8 cellular contexts compared by ENCODE assay signal in genomic region chr7:116526897-116527296, GRCh38. TPM values are rescaled to one million over a fixed set of nuclear protein-coding genes. Genes with fewer than 3 reads are reported as not detected.
DNase-seq lines count a peak whose midpoint lies in the region; ATAC-seq, FAIRE-seq and TF ChIP-seq lines count a peak whose summit lies in the region.

No MANE protein-coding gene starts in this region.

- POLR2A ChIA-PET in H1 (lab: Charles Lee; ENCODE audit: partially characterized antibody) = interaction anchor here (1.2 to 1.5 kb wide), 4 partner anchors 12 to 316 kb away, joined by 3 to 5 read pairs (median 4); partner anchors contain the start of genes CAV2 and TES

- H3K27ac ChIP-seq in BLaER1 treated with 17β-estradiol and CSF1 and Interleukin-3, amounts not matched to agents 10 nM and 100 nM = no peak overlapping the region
- H3K27ac ChIP-seq in H1 (ENCODE audit: low read depth, low read length) = no peak overlapping the region
- no peak overlapping the region for H3K27ac ChIP-seq in neural cell (ENCODE audit: low read length)
- peak overlapping the region in 1 of 5 donors; percentile 72 for H3K27ac ChIP-seq in adrenal gland

- no peak overlapping the region for H3K14ac ChIP-seq in H1 (ENCODE audit: insufficient read length)

- ATAC-seq in HG03095 (IDR thresholded peaks at IDR 0.05; ENCODE audit: unreplicated experiment) (no peak), HG03460 (IDR thresholded peaks at IDR 0.05; ENCODE audit: unreplicated experiment) (no peak)

- H2AK5ac ChIP-seq in H1 (ENCODE audit: low read depth, low read length) = no peak overlapping the region

- no peak overlapping the region for H4K8ac ChIP-seq in H1 (ENCODE audit: extremely low read depth, insufficient read depth, low read length)

- peak overlapping the region; percentile 52; the same call in 1 of the 2 replicates for H2BK12ac ChIP-seq in H1 (ENCODE audit: low read depth, low read length)

- no peak overlapping the region for H2BK20ac ChIP-seq in H1 (ENCODE audit: low read length)

- H4K20me1 ChIP-seq in BLaER1 treated with 17β-estradiol and CSF1 and Interleukin-3, amounts not matched to agents 10 nM and 100 nM = peaks cover 0 to 13% (median 0%) of the 10 kb centered on the region in 11 experiments; a peak in 6 of 22 replicates
- H4K20me1 ChIP-seq in H1 (replicated peaks in 1 of 2; ENCODE audit: control insufficient read depth in 1 of 2, insufficient read depth in 2 of 2, low read length in 2 of 2) = no peaks in the 10 kb centered on the region
- no peaks in the 10 kb centered on the region for H4K20me1 ChIP-seq in neural cell (ENCODE audit: insufficient read depth)

- H3K9ac ChIP-seq in BLaER1 treated with 17β-estradiol and CSF1 and Interleukin-3, amounts not matched to agents 10 nM and 100 nM = peak overlapping the region in 1 of 11 experiments; percentile 45; a peak in 1 of 22 replicates
- peak overlapping the region; percentile 36 for H3K9ac ChIP-seq in NT2/D1 (ENCODE audit: insufficient read length, low read depth)
- H3K9ac ChIP-seq in H1 (replicated peaks in 1 of 4; ENCODE audit: extremely low read depth in 1 of 4, low read depth in 3 of 4, low read length in 3 of 4) = peak overlapping the region in 1 of 4 experiments; percentile 23; a peak in 1 of 7 replicates
- H3K9ac ChIP-seq in neural cell (ENCODE audit: low read length) = no peak overlapping the region

- DNase-seq in NT2/D1 (ENCODE audit: low read depth, low spot score) (no peak), H1 (ENCODE audit: low read depth in 1 of 2, low spot score in 2 of 2) (no peak), occipital lobe (lab: John Stamatoyannopoulos, UW) (no peak), adrenal gland (no peak)

- H2AFZ ChIP-seq in H1 (ENCODE audit: low read length) (peak overlapping the region; percentile 100), neural cell (ENCODE audit: low read depth, low read length) (no peak overlapping the region)

- H3K27me3 ChIP-seq in BLaER1 treated with 17β-estradiol and CSF1 and Interleukin-3, amounts not matched to agents 10 nM and 100 nM = peaks cover 46 to 65% (median 57%) of the 10 kb centered on the region in 11 experiments
- H3K27me3 ChIP-seq in NT2/D1 (ENCODE audit: insufficient read depth, insufficient read length) = no peaks in the 10 kb centered on the region
- peaks cover 0 to 20% (median 11%) of the 10 kb centered on the region in 4 experiments; a peak in 6 of 7 replicates for H3K27me3 ChIP-seq in H1 (replicated peaks in 1 of 4; ENCODE audit: control insufficient read depth in 3 of 4, extremely low read depth in 1 of 4, insufficient read depth in 3 of 4, low read length in 3 of 4)
- H3K27me3 ChIP-seq in neural cell (ENCODE audit: insufficient read depth, low read depth, low read length) = peaks cover 56% of the 10 kb centered on the region
- peaks cover 33% of the 10 kb centered on the region for H3K27me3 ChIP-seq in adrenal gland

- no peak overlapping the region for H4K91ac ChIP-seq in H1 (replicated peaks; ENCODE audit: insufficient read length, low read length)

- no peak overlapping the region for H3K4ac ChIP-seq in H1 (replicated peaks; ENCODE audit: insufficient read length, low read depth, low read length)

- TF ChIP-seq RAD21 in H1 (IDR thresholded peaks at IDR 0.05 in 1 of 2, conservative IDR thresholded peaks at IDR 0.05 in 1 of 2; ENCODE audit: low read depth in 2 of 2, low read length in 2 of 2) = no peak
- TF ChIP-seq RAD21 in neural cell (conservative IDR thresholded peaks at IDR 0.05) = no peak

- H3K79me2 ChIP-seq in H1 (ENCODE audit: control insufficient read depth in 1 of 2, insufficient read depth in 2 of 2, low read length in 2 of 2) (no peaks in the 10 kb centered on the region), neural cell (replicated peaks; ENCODE audit: insufficient read depth, low read length) (no peaks in the 10 kb centered on the region)

- peak overlapping the region in 8 of 10 experiments; percentile 56 to 76 (median 64); a peak in 8 of 20 replicates for H3K4me3 ChIP-seq in BLaER1 treated with 17β-estradiol and CSF1 and Interleukin-3, amounts not matched to agents 10 nM and 100 nM
- peak overlapping the region; percentile 68 for H3K4me3 ChIP-seq in NT2/D1 (ENCODE audit: insufficient read length, low read depth)
- H3K4me3 ChIP-seq in H1 (ENCODE audit: extremely low read depth in 1 of 4, insufficient read depth in 2 of 4, low read depth in 3 of 4, low read length in 4 of 4) = peak overlapping the region; percentile 72 to 97 (median 73); a peak in 7 of 8 replicates
- peak overlapping the region; percentile 74 for H3K4me3 ChIP-seq in neural cell (ENCODE audit: low read length)
- peak overlapping the region in 1 of 4 donors; percentile 76 for H3K4me3 ChIP-seq in adrenal gland

- H2BK5ac ChIP-seq in H1 (ENCODE audit: low read depth, low read length) = no peak overlapping the region

- no peak overlapping the region for H3K56ac ChIP-seq in H1 (replicated peaks; ENCODE audit: insufficient read length, low read depth, low read length)

- TF ChIP-seq POLR2A in H1 (IDR thresholded peaks at IDR 0.05; ENCODE audit: control extremely low read depth in 1 of 2, low read depth in 2 of 2, low read length in 2 of 2) (no peak), adrenal gland (IDR thresholded peaks at IDR 0.05) (no peak)

- H3F3A ChIP-seq in neural cell (ENCODE audit: insufficient read depth, low read length, poor library complexity, severe bottlenecking) = no peaks in the 10 kb centered on the region

- no peak overlapping the region for H4K5ac ChIP-seq in H1 (ENCODE audit: insufficient read length, low read depth, low read length)

- CTCF ChIA-PET in H1 (lab: Charles Lee; ENCODE audit: partially characterized antibody) = interaction anchor here (0.6 to 6.0 kb wide), 34 partner anchors 10 to 480 kb away, joined by 3 to 54 read pairs (median 4); partner anchors contain the start of gene CAV2

- H3K9me3 ChIP-seq in BLaER1 treated with 17β-estradiol and CSF1 and Interleukin-3, amounts not matched to agents 10 nM and 100 nM (replicated peaks in 1 of 11) = no peaks in the 10 kb centered on the region; a peak in 1 of 22 replicates
- H3K9me3 ChIP-seq in NT2/D1 (ENCODE audit: insufficient read depth, low read length) (no peaks in the 10 kb centered on the region), H1 (ENCODE audit: insufficient read depth in 2 of 2, low read depth in 1 of 2, low read length in 1 of 2) (no peaks in the 10 kb centered on the region), neural cell (ENCODE audit: low read length) (no peaks in the 10 kb centered on the region), adrenal gland (replicated peaks in 1 of 3) (no peaks in the 10 kb centered on the region)

- 40% methylated on average over 5 of the region's 5 CpGs; no CpG with 5 or more reads in 1 of the 2 experiments for WGBS in H1 (ENCODE audit: extremely low coverage in 1 of 2, insufficient coverage in 1 of 2, insufficient read length in 1 of 2, insufficient replicate concordance in 2 of 2, low coverage in 1 of 2, low lambda C conversion rate in 2 of 2, missing lambda C conversion rate in 1 of 2), 2 experiments
- 51 to 64% (median 61%) methylated on average over 5 of the region's 5 CpGs for WGBS in adrenal gland, 4 donors

- peaks cover 19% of the 10 kb centered on the region for H3K23me2 ChIP-seq in H1 (ENCODE audit: low read depth, low read length)

- TF ChIP-seq CTCF in H1 (IDR thresholded peaks at IDR 0.05; ENCODE audit: control extremely low read depth in 1 of 3, insufficient read depth in 1 of 3, low read depth in 1 of 3, low read length in 3 of 3) = no peak
- TF ChIP-seq CTCF in neural cell (IDR thresholded peaks at IDR 0.05; ENCODE audit: poor library complexity, severe bottlenecking) = no peak
- TF ChIP-seq CTCF in adrenal gland (IDR thresholded peaks at IDR 0.05) = no peak

- H3K79me1 ChIP-seq in H1 (ENCODE audit: low read depth, low read length) = no peaks in the 10 kb centered on the region; the same call in 1 of the 2 replicates

- H2BK15ac ChIP-seq in H1 (ENCODE audit: low read length) = no peak overlapping the region

- peak overlapping the region; percentile 87 to 98 (median 97); a peak in 21 of 22 replicates for H3K4me2 ChIP-seq in BLaER1 treated with 17β-estradiol and CSF1 and Interleukin-3, amounts not matched to agents 10 nM and 100 nM
- H3K4me2 ChIP-seq in H1 (ENCODE audit: insufficient read depth in 1 of 2, low read depth in 2 of 2, low read length in 2 of 2) (peak overlapping the region; percentile 94 to 99), neural cell (ENCODE audit: low read length) (peak overlapping the region; percentile 94)

- H3K9me2 ChIP-seq in neural cell (ENCODE audit: insufficient read depth, low read length) = no peaks in the 10 kb centered on the region

- H3K23ac ChIP-seq in H1 (ENCODE audit: insufficient read length) = no peak overlapping the region

- TF ChIP-seq EP300 in H1 (IDR thresholded peaks at IDR 0.05; ENCODE audit: borderline replicate concordance in 1 of 2, low read depth in 2 of 2, low read length in 2 of 2) = no peak
- TF ChIP-seq EP300 in neural cell (conservative IDR thresholded peaks at IDR 0.05; ENCODE audit: poor library complexity, severe bottlenecking) = no peak

- no peak overlapping the region for H3K18ac ChIP-seq in H1 (ENCODE audit: extremely low read depth, low read length)

- no peak overlapping the region for H2BK120ac ChIP-seq in H1 (replicated peaks; ENCODE audit: low read depth, low read length)

- H3K36me3 ChIP-seq in BLaER1 treated with 17β-estradiol and CSF1 and Interleukin-3, amounts not matched to agents 10 nM and 100 nM = no peaks in the 10 kb centered on the region
- H3K36me3 ChIP-seq in NT2/D1 (ENCODE audit: insufficient read depth, insufficient read length, low read length) (peaks cover 36% of the 10 kb centered on the region), H1 (ENCODE audit: control insufficient read depth in 2 of 4, insufficient read depth in 4 of 4, low read length in 3 of 4) (no peaks in the 10 kb centered on the region), neural cell (ENCODE audit: insufficient read depth, low read length) (no peaks in the 10 kb centered on the region), adrenal gland (replicated peaks in 1 of 2) (no peaks in the 10 kb centered on the region)

- intact Hi-C loops in adrenal gland (cut with DNase I) = loop anchor here (5.0 to 10.0 kb wide), 2 partner anchors 262 to 265 kb away; no protein-coding TSS in a partner anchor

- FAIRE-seq in H1 (lab: Jason Lieb, UNC) = no peak

- peaks cover 21 to 27% (median 22%) of the 10 kb centered on the region in 10 experiments; a peak in 19 of 20 replicates for H3K4me1 ChIP-seq in BLaER1 treated with 17β-estradiol and CSF1 and Interleukin-3, amounts not matched to agents 10 nM and 100 nM
- no peaks in the 10 kb centered on the region for H3K4me1 ChIP-seq in NT2/D1 (ENCODE audit: insufficient read depth, insufficient read length)
- H3K4me1 ChIP-seq in H1 (replicated peaks in 1 of 4; ENCODE audit: control insufficient read depth in 3 of 4, insufficient read depth in 4 of 4, low read length in 3 of 4) = peaks cover 2 to 10% (median 7%) of the 10 kb centered on the region in 4 experiments; a peak in 5 of 7 replicates
- peaks cover 8 to 14% of the 10 kb centered on the region in 2 donors for H3K4me1 ChIP-seq in adrenal gland (replicated peaks in 1 of 2)

RNA-seq across cellular contexts. Expression of gene CAV1, which starts 2.1 kb away (rescaled TPM):
- 21.8 and 22.8 TPM in 2 replicates for total RNA-seq in H1 (2021; fragmentation: NEBNext Ultra II Directional; extraction: Animal tissue kit (Norgen Biotek cat#: 25700))
- 16.3 and 19.2 TPM in 2 replicates for polyA plus RNA-seq in H1 (2011; rRNA removed)
- polyA plus RNA-seq in H1 (2011; cell fraction: cytosol; rRNA removed) = 13.6 TPM
- 11.5 TPM for polyA plus RNA-seq in H1 (2011; cell fraction: nucleus; rRNA removed)
- 6.4 to 9.2 TPM (median 7.0 TPM) in 4 replicates for polyA plus RNA-seq in H1 (2012, experiment 1 of 2)
- 2.5 TPM for polyA plus RNA-seq in H1 (2012, experiment 2 of 2)
- 31.4 TPM for polyA plus RNA-seq in H1 (2013, experiment 1 of 2)
- polyA plus RNA-seq in H1 (2013, experiment 2 of 2) = 38.8 TPM
- 22.0 and 22.1 TPM in 2 replicates for polyA minus RNA-seq in H1 (2011; rRNA and poly(A)+ RNA removed)
- polyA minus RNA-seq in H1 (2011; cell fraction: cytosol; rRNA and poly(A)+ RNA removed) = 2.6 TPM
- 11.8 TPM for polyA minus RNA-seq in H1 (2011; cell fraction: nucleus; rRNA and poly(A)+ RNA removed)
- not detected in 2 replicates for polyA plus RNA-seq in neural cell
- not detected in 2 replicates for polyA minus RNA-seq in neural cell
- total RNA-seq in occipital lobe = 12.0 TPM
- total RNA-seq in adrenal gland = 10 to 100 TPM in 3 of 8 donors, 1 to 10 TPM in 5; 5.4 to 25.3 (median 9.2) TPM
- polyA plus RNA-seq in adrenal gland = 10 to 100 TPM in 1 of 3 donors, 1 to 10 TPM in 2; 4.0 to 35.4 (median 9.6) TPM

RNA-seq across cellular contexts. Expression of gene CAV2, which starts 27.4 kb away (rescaled TPM):
- 4.7 and 6.4 TPM in 2 replicates for total RNA-seq in H1 (2021; fragmentation: NEBNext Ultra II Directional; extraction: Animal tissue kit (Norgen Biotek cat#: 25700))
- polyA plus RNA-seq in H1 (2011; rRNA removed) = 1.8 and 2.8 TPM in 2 replicates
- 2.5 TPM for polyA plus RNA-seq in H1 (2011; cell fraction: cytosol; rRNA removed)
- polyA plus RNA-seq in H1 (2011; cell fraction: nucleus; rRNA removed) = 4.6 TPM
- 0.96 to 1.5 TPM (median 1.3 TPM) in 4 replicates for polyA plus RNA-seq in H1 (2012, experiment 1 of 2)
- 0.34 TPM for polyA plus RNA-seq in H1 (2012, experiment 2 of 2)
- polyA plus RNA-seq in H1 (2013, experiment 1 of 2) = 5.3 TPM
- polyA plus RNA-seq in H1 (2013, experiment 2 of 2) = 5.1 TPM
- polyA minus RNA-seq in H1 (2011; rRNA and poly(A)+ RNA removed) = 2.7 and 4.1 TPM in 2 replicates
- polyA minus RNA-seq in H1 (2011; cell fraction: cytosol; rRNA and poly(A)+ RNA removed) = 2.3 TPM
- 5.5 TPM for polyA minus RNA-seq in H1 (2011; cell fraction: nucleus; rRNA and poly(A)+ RNA removed)
- 1.1 TPM in 1 of 2 replicates, not detected in the other for polyA plus RNA-seq in neural cell
- polyA minus RNA-seq in neural cell = not detected in 2 replicates
- total RNA-seq in occipital lobe = 19.8 TPM
- total RNA-seq in adrenal gland = 10 to 100 TPM; 10.7 to 29.1 (median 16.1) TPM
- 10 to 100 TPM in 2 of 3 donors, 1 to 10 TPM in 1; 9.8 to 37.0 (median 14.8) TPM for polyA plus RNA-seq in adrenal gland
